Comparison of ENCODE assay signal across 16 cellular contexts in genomic region chr15:85440451-85440850, GRCh38.
DNase-seq lines count a peak whose midpoint lies in the region; ATAC-seq, FAIRE-seq and TF ChIP-seq lines count a peak whose summit lies in the region.
"Had no signal": no experiment of that assay in that cellular context is flagged by ENCODE, and none has a peak within 500 bp of the region (broad histone marks: within the 10 kb centered on the region; RNA-seq: fewer than 3 reads in every experiment).

No MANE protein-coding gene starts in this region.

- H3K27me3 ChIP-seq in foreskin keratinocyte, result no peaks in the 10 kb centered on the region
- H3K27me3 ChIP-seq in spleen (replicated peaks in 1 of 7), result no peaks in the 10 kb centered on the region
- H3K27me3 ChIP-seq: right atrium auricular region had no signal

- H3K36me3 ChIP-seq in spleen, result no peaks in the 10 kb centered on the region
- H3K36me3 ChIP-seq: right atrium auricular region had no signal

- FAIRE-seq in GM12891 (lab: Jason Lieb, UNC), result peak; percentile 85

- TF ChIP-seq CTCF in foreskin keratinocyte (conservative IDR thresholded peaks at IDR 0.05) (no peak), spleen (IDR thresholded peaks at IDR 0.05 in 8 of 11, conservative IDR thresholded peaks at IDR 0.05 in 3 of 11) (no peak)

- peaks cover 27% of the 10 kb centered on the region for H3K4me1 ChIP-seq in foreskin keratinocyte
- H3K4me1 ChIP-seq in spleen, result peaks cover 13 to 55% (median 46%) of the 10 kb centered on the region in 6 donors

- no peak overlapping the region for H3K4me3 ChIP-seq in spleen
- H3K4me3 ChIP-seq: right atrium auricular region had no signal

- TF ChIP-seq POLR2A in GM12891 (IDR thresholded peaks at IDR 0.05; ENCODE audit: low read depth, low read length) (no peak), spleen (IDR thresholded peaks at IDR 0.05) (no peak)

- no peak for DNase-seq in GM12891 (ENCODE audit: insufficient read length, low spot score)
- DNase-seq in foreskin keratinocyte, result peak; percentile 53 to 71
- DNase-seq in globus pallidus (ENCODE audit: low spot score), result no peak
- DNase-seq in stimulated activated CD4-positive, alpha-beta T cell treated with anti-CD3 and anti-CD28 coated beads, Interleukin-2, amount 100 ng/mL, for 48 hours, result no peak
- no peak for DNase-seq in pons (ENCODE audit: low spot score)
- no peak for DNase-seq in spleen
- DNase-seq: activated CD4-positive, alpha-beta T cell treated with anti-CD3 and anti-CD28 coated beads, Interleukin-2, amount 50 U/mL, for 4 hours; Calu3; effector memory CD4-positive, alpha-beta T cell; H7; hippocampal formation; NCI-H1092; NCI-H774 had no signal

- ATAC-seq in GM19043 (IDR thresholded peaks at IDR 0.05; ENCODE audit: low read depth, unreplicated experiment), result peak; percentile 48
- ATAC-seq in HG03342 (IDR thresholded peaks at IDR 0.05; ENCODE audit: unreplicated experiment), result peak; percentile 48
- peak; percentile 52 for ATAC-seq in foreskin keratinocyte

- H3K9me3 ChIP-seq in spleen, result no peaks in the 10 kb centered on the region
- H3K9me3 ChIP-seq: right atrium auricular region had no signal

- WGBS in spleen, 5 donors, result 78 to 88% (median 82%) methylated on average over 2 of the region's 2 CpGs

- intact Hi-C loops in spleen (cut with DNase I; ENCODE audit: low total_unique reads), result no loop called here

- H3K27ac ChIP-seq in foreskin keratinocyte (peak overlapping the region; percentile 28), spleen (no peak overlapping the region)

TF ChIP-seq in GM12891, 5 proteins besides CTCF, POLR2A, EP300 and RAD21:
- TF ChIP-seq PAX5 (IDR thresholded peaks at IDR 0.05; ENCODE audit: insufficient read depth, low read length, severe bottlenecking) (no peak), POLR2AphosphoS5 (IDR thresholded peaks at IDR 0.05; ENCODE audit: low read depth, low read length) (no peak), SPI1 (IDR thresholded peaks at IDR 0.05; ENCODE audit: low read depth, low read length) (no peak), POU2F2 (IDR thresholded peaks at IDR 0.05; ENCODE audit: low read depth, low read length) (no peak), TAF1 (IDR thresholded peaks at IDR 0.05; ENCODE audit: low read depth, low read length) (no peak)
TF ChIP-seq in GM12891: peak in this region for 0.

Comparison
In these comparisons a context has a peak if more than half of its experiments do, and no peak if none do; other contexts are left out.
1. DNase-seq: peak in foreskin keratinocyte (2 of 2); none in GM12891 (single experiment), globus pallidus (single experiment), stimulated activated CD4-positive, alpha-beta T cell treated with anti-CD3 and anti-CD28 coated beads, Interleukin-2, amount 100 ng/mL, for 48 hours (0 of 2), pons (single experiment) and spleen (single experiment).
2. Peak in every context shown above with its lines, with median percentiles within 50 percentile points of each other: ATAC-seq.